19 cellular contexts compared by ENCODE assay signal in the genomic region with DNA sequence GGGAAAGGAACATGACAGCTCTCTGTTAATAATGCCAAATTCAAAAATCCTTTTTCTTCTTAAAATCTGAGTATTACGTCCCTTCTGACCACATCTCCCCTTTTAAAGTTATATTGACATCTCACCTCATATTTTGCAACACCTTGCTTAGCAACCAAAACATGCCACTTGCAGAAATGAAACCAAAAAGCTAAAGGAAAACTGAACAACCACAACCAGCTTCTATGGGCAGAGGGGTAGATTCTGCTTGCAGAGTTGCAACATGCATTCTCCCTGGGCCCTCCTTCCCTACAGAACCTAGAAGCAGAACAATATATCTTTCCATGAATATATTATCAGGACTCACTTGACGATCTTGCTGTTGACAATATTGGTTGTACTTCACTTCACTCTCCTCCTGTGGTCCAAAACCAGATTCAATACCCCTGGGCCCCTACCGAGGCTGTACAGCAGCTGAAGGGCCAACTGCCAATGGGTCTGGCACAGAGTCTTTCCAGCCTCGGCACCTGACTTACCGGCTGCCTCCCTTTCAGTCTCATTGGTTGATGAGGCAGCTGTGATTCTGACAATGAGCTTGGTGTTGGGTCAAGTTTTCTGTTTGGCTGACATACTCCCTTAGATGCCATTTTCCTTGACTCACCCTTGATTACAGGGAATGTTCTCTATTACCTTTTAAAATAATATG.
DNase-seq lines count a peak whose midpoint lies in the region; TF ChIP-seq lines count a peak whose summit lies in the region.
"Had no signal": no experiment of that assay in that cellular context is flagged by ENCODE, and none has a peak within 500 bp of the region (broad histone marks: within the 10 kb centered on the region; RNA-seq: fewer than 3 reads in every experiment).

No MANE protein-coding gene starts in this region.

- H3K9me3 ChIP-seq in OCI-LY3 (ENCODE audit: insufficient read depth, low read length), result no peaks in the 10 kb centered on the region

- peaks cover 66% of the 10 kb centered on the region for H3K4me1 ChIP-seq in OCI-LY3 (ENCODE audit: low read length)

- H3K27me3 Mint-ChIP-seq in immature natural killer cell (ENCODE audit: low read depth in 3 of 3), result peaks cover 0 to 2% (median 1%) of the 10 kb centered on the region in 3 donors
- peaks cover 15% of the 10 kb centered on the region for H3K27me3 Mint-ChIP-seq in T-helper 2 cell treated with Interferon-gamma antibody and Interleukin-4, amounts not matched to agents 5 μg/mL and 100 μg/mL, for 36 hours (ENCODE audit: low read depth)
- H3K27me3 Mint-ChIP-seq: IgD-negative memory B cell had no signal

- H3K4me2 ChIP-seq in OCI-LY3 (ENCODE audit: low read length), result peak overlapping the region; percentile 58

- H3K4me3 Mint-ChIP-seq in immature natural killer cell, result no peak overlapping the region
- H3K4me3 Mint-ChIP-seq in T-helper 2 cell treated with Interferon-gamma antibody and Interleukin-4, amounts not matched to agents 5 μg/mL and 100 μg/mL, for 36 hours, result no peak overlapping the region
- H3K4me3 Mint-ChIP-seq: IgD-negative memory B cell, natural killer cell had no signal

- peak overlapping the region; percentile 31; the same call in 1 of the 2 replicates for H2AFZ ChIP-seq in OCI-LY3 (ENCODE audit: low read depth, low read length)

- H3K27ac ChIP-seq in OCI-LY3 (ENCODE audit: low read length), result peak overlapping the region; percentile 56
- H3K27ac ChIP-seq: RWPE1 had no signal

- H4K20me1 ChIP-seq in OCI-LY3 (ENCODE audit: insufficient read depth, low read length), result no peaks in the 10 kb centered on the region

- peak overlapping the region; percentile 29 for H3K9ac ChIP-seq in OCI-LY3 (ENCODE audit: low read length)

- no peaks in the 10 kb centered on the region for H3K9me3 Mint-ChIP-seq in immature natural killer cell
- H3K9me3 Mint-ChIP-seq in T-helper 2 cell treated with Interferon-gamma antibody and Interleukin-4, amounts not matched to agents 5 μg/mL and 100 μg/mL, for 36 hours, result no peaks in the 10 kb centered on the region
- H3K9me3 Mint-ChIP-seq: IgD-negative memory B cell had no signal

- H3K27me3 ChIP-seq in OCI-LY3 (ENCODE audit: low read depth, low read length), result no peaks in the 10 kb centered on the region

- peak; percentile 9 for DNase-seq in CD1c-positive myeloid dendritic cell (ENCODE audit: extremely low spot score)
- peak; percentile 11 for DNase-seq in M059J (ENCODE audit: low read depth)
- peak in 2 of 3 donors; percentile 14 to 27 for DNase-seq in immature natural killer cell
- DNase-seq in GM20000 (ENCODE audit: low spot score), result no peak
- no peak for DNase-seq in NCI-H146 treated with DMSO at 0.1 percent for 48 hours (lab: John Stamatoyannopoulos, UW; ENCODE audit: unreplicated experiment)
- DNase-seq in middle frontal gyrus (ENCODE audit: extremely low spot score, low spot score), result no peak
- no peak for DNase-seq in T-helper 2 cell treated with Interferon-gamma antibody and Interleukin-4, amounts not matched to agents 5 μg/mL and 100 μg/mL, for 36 hours (ENCODE audit: low spot score)
- DNase-seq: activated CD4-positive, alpha-beta T cell treated with anti-CD3 and anti-CD28 coated beads for 1 hour; activated CD8-positive, alpha-beta memory T cell treated with anti-CD3 and anti-CD28 coated beads, Interleukin-2, amount 50 U/mL, for 4 hours; activated naive CD4-positive, alpha-beta T cell; foreskin fibroblast; GDM1; natural killer cell; NCI-H1694 treated with DMSO at 0.1 percent for 48 hours; NCI-H526; T-helper 2 cell had no signal

- H3K27ac Mint-ChIP-seq in immature natural killer cell, result no peak overlapping the region
- H3K27ac Mint-ChIP-seq in T-helper 2 cell treated with Interferon-gamma antibody and Interleukin-4, amounts not matched to agents 5 μg/mL and 100 μg/mL, for 36 hours, result no peak overlapping the region
- H3K27ac Mint-ChIP-seq: IgD-negative memory B cell, natural killer cell had no signal

- no peaks in the 10 kb centered on the region for H3K79me2 ChIP-seq in OCI-LY3 (ENCODE audit: low read length)

- H3K36me3 Mint-ChIP-seq in immature natural killer cell, result no peaks in the 10 kb centered on the region
- H3K36me3 Mint-ChIP-seq in T-helper 2 cell treated with Interferon-gamma antibody and Interleukin-4, amounts not matched to agents 5 μg/mL and 100 μg/mL, for 36 hours (ENCODE audit: low read depth), result no peaks in the 10 kb centered on the region
- H3K36me3 Mint-ChIP-seq: IgD-negative memory B cell, natural killer cell had no signal

- no peak for TF ChIP-seq CTCF in OCI-LY3 (IDR thresholded peaks at IDR 0.05; ENCODE audit: low read depth, low read length)
- no peak for TF ChIP-seq CTCF in GM20000 (IDR thresholded peaks at IDR 0.05; ENCODE audit: extremely low read depth, missing control alignments)

- peak overlapping the region; percentile 44 for H3K4me3 ChIP-seq in OCI-LY3 (ENCODE audit: low read length)

- H3K36me3 ChIP-seq in OCI-LY3 (replicated peaks; ENCODE audit: low read depth, low read length), result peaks cover 5% of the 10 kb centered on the region

- peaks cover 6 to 9% of the 10 kb centered on the region in 2 donors for H3K4me1 Mint-ChIP-seq in immature natural killer cell
- peaks cover 6% of the 10 kb centered on the region for H3K4me1 Mint-ChIP-seq in T-helper 2 cell treated with Interferon-gamma antibody and Interleukin-4, amounts not matched to agents 5 μg/mL and 100 μg/mL, for 36 hours (ENCODE audit: low read depth)
- H3K4me1 Mint-ChIP-seq: natural killer cell had no signal

Comparison
In these comparisons a context has a peak if more than half of its experiments do, and no peak if none do; other contexts are left out.
1. DNase-seq: peak in CD1c-positive myeloid dendritic cell (single experiment), M059J (single experiment) and immature natural killer cell (2 of 3); none in GM20000 (single experiment), NCI-H146 treated with DMSO at 0.1 percent for 48 hours (single experiment), middle frontal gyrus (single experiment) and T-helper 2 cell treated with Interferon-gamma antibody and Interleukin-4, amounts not matched to agents 5 μg/mL and 100 μg/mL, for 36 hours (single experiment).